Comparison of ENCODE assay signal across 21 cellular contexts in the genomic region with DNA sequence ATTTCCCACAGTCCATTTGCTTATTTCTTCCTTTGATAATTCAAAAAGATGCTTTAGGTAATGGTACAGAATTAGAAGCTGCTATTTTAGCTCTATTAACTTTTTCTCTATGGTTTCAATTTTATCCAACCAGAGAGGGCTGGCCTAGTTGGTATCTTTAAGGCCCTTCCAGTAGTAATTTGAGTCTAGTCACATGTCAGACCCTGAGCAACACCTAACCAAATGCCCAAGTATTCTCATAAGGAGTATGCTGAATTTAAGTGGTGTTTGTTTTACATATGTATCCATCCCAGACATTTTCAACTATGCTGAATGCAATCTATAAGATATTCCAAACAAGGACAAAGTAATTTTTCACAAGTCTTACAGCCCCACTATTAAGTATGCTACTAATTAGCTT. TPM values are rescaled to one million over a fixed set of nuclear protein-coding genes. Genes with fewer than 3 reads are reported as not detected.
DNase-seq lines count a peak whose midpoint lies in the region; ATAC-seq, FAIRE-seq and TF ChIP-seq lines count a peak whose summit lies in the region.
"Had no signal": no experiment of that assay in that cellular context is flagged by ENCODE, and none has a peak within 500 bp of the region (broad histone marks: within the 10 kb centered on the region; RNA-seq: fewer than 3 reads in every experiment).

No MANE protein-coding gene starts in this region.

- H3K4me1 Mint-ChIP-seq in HFFc6 (ENCODE audit: low read depth) (peaks cover 6% of the 10 kb centered on the region; the same call in 1 of the 2 replicates), immature natural killer cell (peaks cover 0 to 3% of the 10 kb centered on the region in 2 donors)
- no peaks in the 10 kb centered on the region for H3K4me1 Mint-ChIP-seq in stimulated activated effector memory CD8-positive, alpha-beta T cell treated with anti-CD3 and anti-CD28 coated beads, Interleukin-12 subunit alpha, Interleukin-12 subunit beta, amount 100 ng/mL, for 72 hours
- H3K4me1 Mint-ChIP-seq: CD14-positive monocyte had no signal

- peak; percentile 24 for ATAC-seq in Right ventricle myocardium superior (ENCODE audit: poor library complexity)
- ATAC-seq in Right ventricle myocardium inferior, result no peak
- no peak for ATAC-seq in stimulated activated effector memory CD8-positive, alpha-beta T cell treated with anti-CD3 and anti-CD28 coated beads, Interleukin-12 subunit alpha, Interleukin-12 subunit beta, amount 100 ng/mL, for 72 hours
- ATAC-seq: stimulated activated naive CD8-positive, alpha-beta T cell treated with anti-CD3 and anti-CD28 coated beads, Interleukin-15, Interleukin-2, amounts not matched to agents 100 U/mL and 50 U/mL, for 24 hours had no signal

- intact Hi-C loops in Right ventricle myocardium superior (cut with DNase I) (loop anchor here (10.0 kb wide), 1 partner anchor 65 kb away; a partner anchor contains a TSS), Right ventricle myocardium inferior (cut with DNase I) (loop anchor here (10.0 kb wide), 1 partner anchor 175 kb away; no protein-coding TSS in a partner anchor)

- H3K9me3 Mint-ChIP-seq in HFFc6 (no peaks in the 10 kb centered on the region), immature natural killer cell (no peaks in the 10 kb centered on the region)
- no peaks in the 10 kb centered on the region for H3K9me3 Mint-ChIP-seq in stimulated activated effector memory CD8-positive, alpha-beta T cell treated with anti-CD3 and anti-CD28 coated beads, Interleukin-12 subunit alpha, Interleukin-12 subunit beta, amount 100 ng/mL, for 72 hours
- H3K9me3 Mint-ChIP-seq: CD14-positive monocyte had no signal

- no peak overlapping the region for H3K4me3 Mint-ChIP-seq in HFFc6
- no peak overlapping the region for H3K4me3 Mint-ChIP-seq in immature natural killer cell
- H3K4me3 Mint-ChIP-seq in stimulated activated effector memory CD8-positive, alpha-beta T cell treated with anti-CD3 and anti-CD28 coated beads, Interleukin-12 subunit alpha, Interleukin-12 subunit beta, amount 100 ng/mL, for 72 hours, result no peak overlapping the region
- H3K4me3 Mint-ChIP-seq: CD14-positive monocyte had no signal

- H3K36me3 Mint-ChIP-seq in HFFc6 (ENCODE audit: low read depth) (peaks cover 18% of the 10 kb centered on the region; the same call in 1 of the 2 replicates), immature natural killer cell (peaks cover 0 to 17% (median 9%) of the 10 kb centered on the region in 3 donors)
- peaks cover 86% of the 10 kb centered on the region for H3K36me3 Mint-ChIP-seq in stimulated activated effector memory CD8-positive, alpha-beta T cell treated with anti-CD3 and anti-CD28 coated beads, Interleukin-12 subunit alpha, Interleukin-12 subunit beta, amount 100 ng/mL, for 72 hours

- H3K27ac Mint-ChIP-seq in HFFc6 (peak overlapping the region; percentile 67), immature natural killer cell (peak overlapping the region in 4 of 6 donors; percentile 12 to 61 (median 41))
- peak overlapping the region; percentile 67 for H3K27ac Mint-ChIP-seq in stimulated activated effector memory CD8-positive, alpha-beta T cell treated with anti-CD3 and anti-CD28 coated beads, Interleukin-12 subunit alpha, Interleukin-12 subunit beta, amount 100 ng/mL, for 72 hours
- H3K27ac Mint-ChIP-seq: CD14-positive monocyte had no signal

- FAIRE-seq in RCC 7860 (lab: Jason Lieb, UNC), result no peak

- TF ChIP-seq CTCF in HFFc6 (IDR thresholded peaks at IDR 0.05), result no peak

- DNase-seq in Right ventricle myocardium superior (no peak), Right ventricle myocardium inferior (ENCODE audit: missing footprints) (no peak), HFFc6 (no peak), immature natural killer cell (no peak), RCC 7860 (ENCODE audit: low spot score) (no peak), SIG-M5 (lab: John Stamatoyannopoulos, UW) (no peak), NCI-H1930 (lab: John Stamatoyannopoulos, UW) (no peak)
- no peak for DNase-seq in stimulated activated effector memory CD8-positive, alpha-beta T cell treated with anti-CD3 and anti-CD28 coated beads, Interleukin-12 subunit alpha, Interleukin-12 subunit beta, amount 100 ng/mL, for 72 hours (ENCODE audit: low spot score in 2 of 2)
- DNase-seq: activated CD4-positive, alpha-beta T cell treated with anti-CD3 and anti-CD28 coated beads, Interleukin-2, amount 50 U/mL, for 4 hours; anterior cingulate cortex; caudate nucleus; DMS 273 treated with DMSO at 0.1 percent for 48 hours; NCI-H1105; NCI-H2029 treated with DMSO at 0.1 percent for 48 hours; spleen; stimulated activated CD4-positive, alpha-beta T cell treated with anti-CD3 and anti-CD28 coated beads, Interleukin-4, amount 100 ng/mL, for 1 hour; stimulated activated naive CD8-positive, alpha-beta T cell treated with anti-CD3 and anti-CD28 coated beads, Interleukin-15, Interleukin-2, amounts not matched to agents 100 U/mL and 50 U/mL, for 24 hours; T-helper 9 cell; tibial artery; WERI-Rb-1 had no signal

- H3K27me3 Mint-ChIP-seq in HFFc6 (ENCODE audit: insufficient read depth) (no peaks in the 10 kb centered on the region), immature natural killer cell (ENCODE audit: low read depth in 3 of 3) (no peaks in the 10 kb centered on the region)

RNA-seq across cellular contexts. Expression of a gene that starts 9.6 kb away (rescaled TPM):
- 122 TPM for total RNA-seq in Right ventricle myocardium superior
- total RNA-seq in Right ventricle myocardium inferior, result 114 TPM
- 10 to 100 TPM; 33.1 to 39.2 (median 37.2) TPM for total RNA-seq in HFFc6 (2021; fragmentation: NEBNext Ultra II Directional; extraction: Animal tissue kit (Norgen Biotek cat#: 25700))
- 10 to 100 TPM; 68.6 to 82.9 (median 71.9) TPM for polyA plus RNA-seq in immature natural killer cell
